ENCODE assay signal across 18 cellular contexts in the genomic region with DNA sequence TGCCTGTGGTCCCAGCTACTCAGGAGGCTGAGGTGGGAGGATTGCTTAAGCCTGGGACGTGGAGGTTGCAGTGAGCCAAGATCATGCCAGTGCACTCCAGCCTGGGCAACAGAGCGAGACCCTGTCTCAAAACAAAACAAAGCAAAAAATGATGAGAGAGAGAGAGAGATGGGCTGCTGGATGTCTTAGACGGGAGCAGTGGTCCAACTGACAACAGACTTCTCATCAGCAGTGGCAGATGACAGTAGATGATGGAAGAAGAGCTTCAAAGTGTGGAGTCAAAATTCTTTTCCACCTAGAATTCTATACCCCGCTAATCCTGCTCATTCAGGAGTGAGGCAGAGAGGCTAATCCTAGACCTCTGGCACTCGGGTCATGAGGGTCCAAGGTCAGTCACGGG. TPM values are rescaled to one million over a fixed set of nuclear protein-coding genes. Genes with fewer than 3 reads are reported as not detected.
A peak's percentile ranks its signal among the peaks of the same experiment; 100 is the strongest.
DNase-seq lines count a peak whose midpoint lies in the region; ATAC-seq, FAIRE-seq and TF ChIP-seq lines count a peak whose summit lies in the region.
"Had no signal": no experiment of that assay in that cellular context is flagged by ENCODE, and none has a peak within 500 bp of the region (broad histone marks: within the 10 kb centered on the region; RNA-seq: fewer than 3 reads in every experiment).

No MANE protein-coding gene starts in this region.

- ATAC-seq in GM18858 (IDR thresholded peaks at IDR 0.05; ENCODE audit: unreplicated experiment) (no peak), HG02870 (IDR thresholded peaks at IDR 0.05; ENCODE audit: unreplicated experiment) (no peak)

- H3K9me3 ChIP-seq in kidney (ENCODE audit: control insufficient read depth in 1 of 2, low read length in 2 of 2) (no peaks in the 10 kb centered on the region), sigmoid colon (no peaks in the 10 kb centered on the region)
- H3K9me3 ChIP-seq: Caco-2 had no signal

- WGBS in sigmoid colon, 2 donors, result 90 to 92% methylated on average over 6 of the region's 6 CpGs

- H3K27ac ChIP-seq in dorsolateral prefrontal cortex, result peak overlapping the region in 39 of 59 donors; percentile 0 to 99 (median 92)
- H3K27ac ChIP-seq in kidney (ENCODE audit: low read depth in 2 of 2, low read length in 2 of 2), result no peak overlapping the region
- no peak overlapping the region for H3K27ac ChIP-seq in sigmoid colon
- H3K27ac ChIP-seq: C4-2B had no signal

- peaks cover 0 to 4% of the 10 kb centered on the region in 2 donors for H3K4me1 ChIP-seq in kidney (ENCODE audit: control insufficient read depth in 1 of 2, insufficient read depth in 1 of 2, low read depth in 1 of 2, low read length in 2 of 2)
- H3K4me1 ChIP-seq in sigmoid colon, result peaks cover 0 to 14% (median 3%) of the 10 kb centered on the region in 4 donors
- H3K4me1 ChIP-seq: Caco-2 had no signal

- no peak for TF ChIP-seq EP300 in sigmoid colon (IDR thresholded peaks at IDR 0.05)

- no peak for TF ChIP-seq CTCF in dorsolateral prefrontal cortex (IDR thresholded peaks at IDR 0.05 in 54 of 56, conservative IDR thresholded peaks at IDR 0.05 in 2 of 56; ENCODE audit: low read depth in 1 of 56, partially characterized antibody in 56 of 56)
- no peak for TF ChIP-seq CTCF in kidney (IDR thresholded peaks at IDR 0.05; ENCODE audit: borderline replicate concordance, extremely low read depth, insufficient read depth)
- no peak for TF ChIP-seq CTCF in sigmoid colon (IDR thresholded peaks at IDR 0.05)

- DNase-seq in dorsolateral prefrontal cortex (no peak), kidney (peak; percentile 13), sigmoid colon (peak; percentile 41)
- no peak for DNase-seq in effector CD4-positive, alpha-beta T cell
- DNase-seq: ACHN; Caco-2; CD4-positive, alpha-beta T cell; GDM1; H9 had no signal

- FAIRE-seq in kidney (lab: Jason Lieb, UNC), result no peak
- FAIRE-seq: A204.1, D721Med, GM12892, GM18507, GM19239, H1 had no signal

- H3K36me3 ChIP-seq in kidney (ENCODE audit: control insufficient read depth in 1 of 2, insufficient read depth in 2 of 2, low read length in 2 of 2) (peaks cover 0 to 4% of the 10 kb centered on the region in 2 donors), sigmoid colon (peaks cover 0 to 8% (median 0%) of the 10 kb centered on the region in 4 donors)

- no peak overlapping the region for H3K4me3 ChIP-seq in dorsolateral prefrontal cortex
- no peak overlapping the region for H3K4me3 ChIP-seq in kidney (ENCODE audit: low read length in 2 of 2)
- H3K4me3 ChIP-seq in sigmoid colon, result no peak overlapping the region

- H3K27me3 ChIP-seq in dorsolateral prefrontal cortex (no peaks in the 10 kb centered on the region), sigmoid colon (no peaks in the 10 kb centered on the region)

- intact Hi-C loops in dorsolateral prefrontal cortex (cut with DNase I), result no loop called here
- intact Hi-C loops in kidney (cut with DNase I), result no loop called here
- intact Hi-C loops in sigmoid colon (cut with DNase I), result no loop called here

- no peak overlapping the region for H3K9ac ChIP-seq in kidney (ENCODE audit: low read length in 2 of 2)

- no peak for TF ChIP-seq POLR2A in sigmoid colon (IDR thresholded peaks at IDR 0.05)

RNA-seq across cellular contexts. Expression of a gene that starts 29.0 kb away (rescaled TPM):
- 1 to 10 TPM in 55 of 120 experiments, under 1 TPM in 41, not detected in 24; 0.33 to 2.9 (median 1.1) TPM for total RNA-seq in dorsolateral prefrontal cortex
- total RNA-seq in kidney, result 1.6 TPM
- 1.0 TPM for polyA plus RNA-seq in kidney (ENCODE audit: insufficient read depth, low read depth, low replicate concordance)
- under 1 TPM in 1 of 4 donors, not detected in 3; 0.68 TPM for total RNA-seq in sigmoid colon
- polyA plus RNA-seq in sigmoid colon, result under 1 TPM in 1 of 3 donors, not detected in 2; 0.06 TPM
- total RNA-seq: Caco-2; CD4-positive, alpha-beta T cell had no signal
- polyA plus RNA-seq: H1 had no signal

RNA-seq across cellular contexts. Expression of a gene that starts 36.4 kb away (rescaled TPM):
- total RNA-seq in dorsolateral prefrontal cortex (100 to 1,000 TPM in 90 of 120 experiments, 10 to 100 TPM in 30; 42.8 to 197 (median 115) TPM), kidney (40.5 TPM), sigmoid colon (10 to 100 TPM in 1 of 4 donors, 1 to 10 TPM in 3; 2.5 to 14.4 (median 3.7) TPM)
- polyA plus RNA-seq in kidney (ENCODE audit: insufficient read depth, low read depth, low replicate concordance) (8.8 TPM), sigmoid colon (1 to 10 TPM in 1 of 3 donors, under 1 TPM in 2; 0.23 to 6.6 (median 0.60) TPM)
- total RNA-seq: CD4-positive, alpha-beta T cell had no signal

Comparison
In these comparisons a context has a peak if more than half of its experiments do, and no peak if none do; other contexts are left out.
1. DNase-seq: peak in kidney (single experiment) and sigmoid colon (single experiment); none in dorsolateral prefrontal cortex (0 of 10) and effector CD4-positive, alpha-beta T cell (single experiment).
2. H3K27ac ChIP-seq: peak in dorsolateral prefrontal cortex (39 of 59); none in kidney (0 of 2) and sigmoid colon (0 of 4).